In the genomic region with DNA sequence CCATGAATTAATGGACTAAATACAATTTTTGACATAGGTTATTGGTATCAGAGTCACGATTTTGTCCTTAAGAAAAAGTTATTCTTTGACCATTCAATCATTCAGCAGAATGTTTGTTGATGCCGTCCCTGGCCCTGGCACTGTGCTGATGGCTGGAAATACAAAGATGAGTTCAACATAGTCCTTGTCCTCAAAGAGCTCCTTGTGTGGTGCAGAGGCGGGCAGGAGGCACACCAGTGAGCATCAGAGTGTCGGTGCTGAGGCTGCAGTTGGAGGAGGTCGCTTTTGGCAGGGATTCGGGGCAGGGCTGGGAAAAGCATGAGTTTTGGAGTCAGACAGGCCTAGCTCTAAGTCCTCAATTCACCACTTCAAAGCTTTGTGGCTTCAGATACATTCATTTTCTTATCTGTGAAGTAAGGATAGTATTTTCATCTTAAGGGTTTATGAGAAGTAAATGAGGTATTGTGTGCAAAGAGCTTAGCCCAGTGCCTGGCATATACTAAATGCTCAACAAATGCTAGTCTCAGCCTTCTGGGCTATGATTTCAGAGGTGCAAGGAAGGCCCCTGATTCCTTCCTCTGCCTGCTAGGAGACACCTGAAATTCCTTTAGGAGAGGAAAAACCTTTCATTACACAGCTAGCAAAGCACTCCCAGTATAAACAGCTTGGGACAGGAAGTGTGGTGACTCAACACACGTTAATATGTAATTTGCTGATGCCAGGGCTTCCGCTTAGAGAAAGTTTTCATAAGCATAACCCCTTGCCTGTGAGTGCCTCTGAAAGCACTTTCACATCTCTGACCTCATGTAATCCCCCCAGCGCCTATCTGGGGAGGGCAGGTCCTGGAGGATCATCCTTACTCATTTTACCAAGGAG, we compare ENCODE assay signal across 8 cellular contexts.
DNase-seq lines count a peak whose midpoint lies in the region; ATAC-seq lines count a peak whose summit lies in the region.

No MANE protein-coding gene starts in this region.

- ATAC-seq in HG02759 (IDR thresholded peaks at IDR 0.05; ENCODE audit: unreplicated experiment), result peak; percentile 82
- no peak for ATAC-seq in GM18520 (IDR thresholded peaks at IDR 0.05; ENCODE audit: unreplicated experiment)
- ATAC-seq in HG03095 (IDR thresholded peaks at IDR 0.05; ENCODE audit: unreplicated experiment), result no peak

- no peaks in the 10 kb centered on the region for H3K27me3 ChIP-seq in SJSA1 (replicated peaks)

- no peaks in the 10 kb centered on the region for H3K9me3 ChIP-seq in SJSA1 (replicated peaks)

- H3K4me3 ChIP-seq in SJSA1, result no peak overlapping the region

- peaks cover 33% of the 10 kb centered on the region for H3K4me1 ChIP-seq in SJSA1 (replicated peaks)

- DNase-seq in DMS53 (lab: John Stamatoyannopoulos, UW) (peak; percentile 82), SJSA1 (ENCODE audit: low read depth in 1 of 2, low spot score in 2 of 2) (peak; percentile 74 to 76), hippocampal formation (lab: John Stamatoyannopoulos, UW) (peak; percentile 72 to 77), NCI-H1048 (lab: John Stamatoyannopoulos, UW) (no peak)
- DNase-seq in effector CD8-positive, alpha-beta T cell (lab: John Stamatoyannopoulos, UW), result no peak

- H3K27ac ChIP-seq in SJSA1, result peak overlapping the region; percentile 48

- no peaks in the 10 kb centered on the region for H3K36me3 ChIP-seq in SJSA1

Comparison
In these comparisons a context has a peak if more than half of its experiments do, and no peak if none do; other contexts are left out.
1. DNase-seq: peak in DMS53 (single experiment), SJSA1 (2 of 2) and hippocampal formation (2 of 2); none in effector CD8-positive, alpha-beta T cell (single experiment) and NCI-H1048 (single experiment).